ENCODE assay signal across 8 cellular contexts in genomic region chr14:77086017-77086727, GRCh38. TPM values are rescaled to one million over a fixed set of nuclear protein-coding genes. Genes with fewer than 3 reads are reported as not detected.
DNase-seq lines count a peak whose midpoint lies in the region; ATAC-seq and TF ChIP-seq lines count a peak whose summit lies in the region.

No MANE protein-coding gene starts in this region.

- no peak overlapping the region for H3K4ac ChIP-seq in mesenchymal stem cell (ENCODE audit: low read depth in 1 of 2, low read length in 2 of 2)

- no peak overlapping the region for H3K4me2 ChIP-seq in mesenchymal stem cell (ENCODE audit: low read length, poor library complexity, severe bottlenecking)

- no peak overlapping the region for H2AK5ac ChIP-seq in mesenchymal stem cell (ENCODE audit: low read length, severe bottlenecking)

- H3K23ac ChIP-seq in mesenchymal stem cell (ENCODE audit: low read length in 2 of 2) = no peak overlapping the region

- H4K91ac ChIP-seq in mesenchymal stem cell (ENCODE audit: low read length) = no peak overlapping the region

- in situ Hi-C loops in GM13976 (cut with MboI; ENCODE audit: low sequenced_read_pairs, unreplicated experiment) (no loop called here), HAP-1 (cut with MboI; ENCODE audit: low sequenced_read_pairs) (no loop called here)

- no peak overlapping the region for H3K18ac ChIP-seq in mesenchymal stem cell (ENCODE audit: low read depth in 1 of 2, low read length in 2 of 2)

- H2BK5ac ChIP-seq in mesenchymal stem cell (ENCODE audit: low read depth, low read length, poor library complexity, severe bottlenecking) = no peak overlapping the region

- peak; percentile 54 for DNase-seq in GM13976 (ENCODE audit: low spot score)
- peak; percentile 37 to 55 for DNase-seq in HAP-1 (ENCODE audit: low spot score in 2 of 2)
- peak; percentile 54 for DNase-seq in SW480 (ENCODE audit: low spot score)
- DNase-seq in mesenchymal stem cell = peak; percentile 85
- DNase-seq in cerebellum (ENCODE audit: low spot score) = no peak
- DNase-seq in NCI-H524 treated with DMSO at 0.1 percent for 48 hours (lab: John Stamatoyannopoulos, UW) = no peak

- H3K36me3 ChIP-seq in HAP-1 (replicated peaks) = no peaks in the 10 kb centered on the region
- no peaks in the 10 kb centered on the region for H3K36me3 ChIP-seq in mesenchymal stem cell (ENCODE audit: control insufficient read depth in 1 of 2, insufficient read depth in 2 of 2, low read depth in 1 of 2, low read length in 2 of 2)

- no peak overlapping the region for H4K8ac ChIP-seq in mesenchymal stem cell (ENCODE audit: low read length)

- ATAC-seq in HG03025 (IDR thresholded peaks at IDR 0.05; ENCODE audit: low FRiP score, unreplicated experiment) = no peak
- ATAC-seq in GM18873 (IDR thresholded peaks at IDR 0.05; ENCODE audit: low FRiP score, unreplicated experiment) = no peak

- H2BK12ac ChIP-seq in mesenchymal stem cell (ENCODE audit: low read length in 2 of 2) = no peak overlapping the region

- no peak overlapping the region for H2BK15ac ChIP-seq in mesenchymal stem cell (ENCODE audit: low read depth, poor library complexity, severe bottlenecking)

- H3K14ac ChIP-seq in mesenchymal stem cell (ENCODE audit: low read length in 2 of 2) = no peak overlapping the region

- whole genome bisulfite sequencing in mesenchymal stem cell = 100% methylated on average over 3 of the region's 3 CpGs

- H3K27ac ChIP-seq in mesenchymal stem cell (ENCODE audit: low read length, poor library complexity, severe bottlenecking) = no peak overlapping the region

- H3K4me1 ChIP-seq in HAP-1 (peaks cover 12% of the 10 kb centered on the region), mesenchymal stem cell (ENCODE audit: control insufficient read depth, insufficient read depth, low read depth, low read length) (no peaks in the 10 kb centered on the region)

- no peaks in the 10 kb centered on the region for H3K79me1 ChIP-seq in mesenchymal stem cell (replicated peaks; ENCODE audit: low read length, poor library complexity, severe bottlenecking)

- H3K27me3 ChIP-seq in HAP-1 (ENCODE audit: low read depth) (no peaks in the 10 kb centered on the region), mesenchymal stem cell (ENCODE audit: control insufficient read depth in 1 of 2, insufficient read depth in 1 of 2, low read length in 2 of 2) (peaks cover 24 to 36% of the 10 kb centered on the region in 2 experiments)

- H2AFZ ChIP-seq in mesenchymal stem cell (ENCODE audit: low read depth, low read length) = no peak overlapping the region

- H3K9me3 ChIP-seq in HAP-1 = peaks cover 3% of the 10 kb centered on the region
- H3K9me3 ChIP-seq in mesenchymal stem cell (ENCODE audit: control insufficient read depth, low read length) = peaks cover 3% of the 10 kb centered on the region

- H2BK120ac ChIP-seq in mesenchymal stem cell (ENCODE audit: low read depth, low read length) = no peak overlapping the region

- no peak overlapping the region for H3K9ac ChIP-seq in mesenchymal stem cell (ENCODE audit: low read length)

- TF ChIP-seq CTCF in GM13976 (IDR thresholded peaks at IDR 0.05; ENCODE audit: borderline replicate concordance, control extremely low read depth, extremely low read depth, insufficient read depth, missing control alignments) = no peak

- H3K4me3 ChIP-seq in HAP-1 = no peak overlapping the region
- H3K4me3 ChIP-seq in mesenchymal stem cell (ENCODE audit: insufficient read depth in 1 of 2, low read depth in 1 of 2, low read length in 2 of 2) = no peak overlapping the region

RNA-seq across cellular contexts. Expression of gene CIPC, which starts 11.9 kb away (rescaled TPM):
- polyA plus RNA-seq in mesenchymal stem cell (2013, experiment 1 of 2) = 8.8 TPM
- 8.8 TPM for polyA plus RNA-seq in mesenchymal stem cell (2013, experiment 2 of 2)
- total RNA-seq in cerebellum = 40.9 TPM

RNA-seq across cellular contexts. Expression of gene ZDHHC22, which starts 55.4 kb away (rescaled TPM):
- not detected for polyA plus RNA-seq in mesenchymal stem cell (2013, experiment 1 of 2)
- polyA plus RNA-seq in mesenchymal stem cell (2013, experiment 2 of 2) = not detected
- 9.8 TPM for total RNA-seq in cerebellum

RNA-seq across cellular contexts. Expression of gene IRF2BPL, which starts 57.7 kb away (rescaled TPM):
- polyA plus RNA-seq in mesenchymal stem cell (2013, experiment 1 of 2) = 49.1 TPM
- 48.1 TPM for polyA plus RNA-seq in mesenchymal stem cell (2013, experiment 2 of 2)
- total RNA-seq in cerebellum = 28.5 TPM

Comparison
In these comparisons a context has a peak if more than half of its experiments do, and no peak if none do; other contexts are left out.
1. DNase-seq: peak in GM13976 (single experiment), HAP-1 (2 of 2), SW480 (single experiment) and mesenchymal stem cell (single experiment); none in cerebellum (single experiment) and NCI-H524 treated with DMSO at 0.1 percent for 48 hours (single experiment).